ENCODE assay signal across 14 cellular contexts in the genomic region with DNA sequence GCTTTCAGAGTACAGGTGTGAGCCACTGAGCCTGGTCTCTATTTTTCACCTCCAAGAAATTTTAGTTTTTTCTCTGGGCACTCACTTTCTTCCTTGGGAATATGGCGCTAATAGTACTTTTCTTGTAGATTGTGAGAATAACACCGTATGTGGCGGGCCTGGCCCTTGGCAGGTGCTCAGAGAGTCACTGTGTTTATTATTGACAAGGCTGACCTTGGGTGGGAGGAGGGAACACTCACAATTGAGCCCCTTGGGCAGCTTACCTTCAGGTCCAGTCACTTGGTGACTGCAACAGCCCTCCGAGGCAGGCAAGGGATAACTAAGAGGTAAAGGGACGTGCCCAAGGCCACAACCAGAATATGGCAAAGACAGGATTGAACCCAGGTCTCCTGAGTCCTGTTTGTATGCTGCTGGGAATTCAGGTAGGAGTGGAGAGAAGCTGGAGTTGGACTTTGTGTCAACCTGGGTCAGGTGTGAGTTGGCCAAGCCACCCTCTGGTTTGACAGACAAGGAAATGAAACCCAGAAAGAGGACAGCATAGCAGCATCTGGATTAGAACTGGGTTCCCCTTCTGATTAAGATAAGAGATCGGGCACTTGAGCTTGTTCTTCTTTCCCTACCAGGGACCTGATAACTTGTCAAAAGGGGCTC. TPM values are rescaled to one million over a fixed set of nuclear protein-coding genes. Genes with fewer than 3 reads are reported as not detected.
"Had no signal": no experiment of that assay in that cellular context is flagged by ENCODE, and none has a peak within 500 bp of the region (broad histone marks: within the 10 kb centered on the region; RNA-seq: fewer than 3 reads in every experiment).

No MANE protein-coding gene starts in this region.

- H3K27ac ChIP-seq: epithelial cell of prostate, right atrium auricular region, transverse colon had no signal

- H3K9me3 ChIP-seq: right atrium auricular region, transverse colon had no signal

- H3K36me3 ChIP-seq: right atrium auricular region, transverse colon had no signal

- H3K27ac Mint-ChIP-seq: activated CD4-positive, alpha-beta T cell treated with anti-CD3 and anti-CD28 coated beads, Interleukin-2, amount 10 ng/mL, durations not matched to agents 7 days and 5 days; stimulated activated memory B cell treated with anti-CD40 and anti-IgM and Interleukin-4, amounts not matched to agents 10 μg/mL and 1 μg/mL and 100 μg/mL, for 72 hours; WTC11 had no signal

- H3K36me3 Mint-ChIP-seq: stimulated activated memory B cell treated with anti-CD40 and anti-IgM and Interleukin-4, amounts not matched to agents 10 μg/mL and 1 μg/mL and 100 μg/mL, for 72 hours; WTC11 had no signal

- H3K27me3 ChIP-seq: right atrium auricular region, transverse colon had no signal

- H3K4me2 ChIP-seq: smooth muscle cell had no signal

- FAIRE-seq: astrocyte, colon, kidney had no signal

- H3K9me3 Mint-ChIP-seq: activated CD4-positive, alpha-beta T cell treated with anti-CD3 and anti-CD28 coated beads, Interleukin-2, amount 10 ng/mL, durations not matched to agents 7 days and 5 days; stimulated activated memory B cell treated with anti-CD40 and anti-IgM and Interleukin-4, amounts not matched to agents 10 μg/mL and 1 μg/mL and 100 μg/mL, for 72 hours had no signal

- H3K4me3 ChIP-seq: right atrium auricular region, smooth muscle cell, transverse colon had no signal

- H3K27me3 Mint-ChIP-seq: stimulated activated memory B cell treated with anti-CD40 and anti-IgM and Interleukin-4, amounts not matched to agents 10 μg/mL and 1 μg/mL and 100 μg/mL, for 72 hours had no signal

- ATAC-seq: stimulated activated memory B cell treated with anti-CD40 and anti-IgM and Interleukin-4, amounts not matched to agents 10 μg/mL and 1 μg/mL and 100 μg/mL, for 72 hours; WTC11 had no signal

- DNase-seq: activated CD4-positive, alpha-beta T cell treated with anti-CD3 and anti-CD28 coated beads, Interleukin-2, amount 10 ng/mL, durations not matched to agents 7 days and 5 days; activated gamma-delta T cell; activated T-cell treated with anti-CD3 and anti-CD28 coated beads, Interleukin-2, amount 50 U/mL, for 1 hour; effector CD8-positive, alpha-beta T cell; kidney; T-helper 1 cell; transverse colon had no signal

- H3K4me3 Mint-ChIP-seq: activated CD4-positive, alpha-beta T cell treated with anti-CD3 and anti-CD28 coated beads, Interleukin-2, amount 10 ng/mL, durations not matched to agents 7 days and 5 days; stimulated activated memory B cell treated with anti-CD40 and anti-IgM and Interleukin-4, amounts not matched to agents 10 μg/mL and 1 μg/mL and 100 μg/mL, for 72 hours; WTC11 had no signal

RNA-seq across cellular contexts. Expression of a gene that starts 47.3 kb away (rescaled TPM):
- total RNA-seq: activated CD4-positive, alpha-beta T cell treated with anti-CD3 and anti-CD28 coated beads, Interleukin-2, amount 10 ng/mL, durations not matched to agents 7 days and 5 days had no signal
